In the genomic region with DNA sequence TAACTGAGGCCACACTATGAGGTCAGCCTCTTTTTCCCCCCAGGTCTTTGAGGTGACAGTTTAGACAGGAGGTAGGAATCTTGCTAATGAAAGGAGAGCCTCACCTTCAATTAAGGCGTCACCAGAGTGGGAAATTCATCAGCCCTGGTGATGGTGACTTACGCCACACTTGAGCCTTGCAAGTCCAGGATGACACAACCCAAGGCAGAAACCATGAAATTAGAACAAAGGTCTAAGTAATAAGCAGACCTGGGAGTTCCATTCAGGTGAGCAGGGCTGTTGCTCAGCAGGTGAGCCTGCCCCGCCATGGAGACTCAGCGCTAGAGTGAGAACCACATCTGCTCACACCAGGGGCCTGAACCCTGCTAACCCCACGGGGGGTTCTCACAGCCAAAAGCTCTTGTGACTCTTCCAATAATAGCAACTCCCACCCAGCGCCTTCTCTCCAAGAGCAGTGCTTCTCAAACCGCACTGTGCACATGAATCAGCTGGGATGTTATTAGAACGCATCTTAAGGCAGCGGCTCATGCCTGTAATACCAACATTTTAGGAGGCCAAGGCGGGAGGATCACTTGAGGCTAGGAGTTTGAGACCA, we compare ENCODE assay signal across 2 cellular contexts.
TF ChIP-seq lines count a peak whose summit lies in the region.

No MANE protein-coding gene starts in this region.

TF ChIP-seq in HEK293, 187 proteins besides CTCF, POLR2A, EP300 and RAD21 (continued from another document):
- TF ChIP-seq, protein P1, sequence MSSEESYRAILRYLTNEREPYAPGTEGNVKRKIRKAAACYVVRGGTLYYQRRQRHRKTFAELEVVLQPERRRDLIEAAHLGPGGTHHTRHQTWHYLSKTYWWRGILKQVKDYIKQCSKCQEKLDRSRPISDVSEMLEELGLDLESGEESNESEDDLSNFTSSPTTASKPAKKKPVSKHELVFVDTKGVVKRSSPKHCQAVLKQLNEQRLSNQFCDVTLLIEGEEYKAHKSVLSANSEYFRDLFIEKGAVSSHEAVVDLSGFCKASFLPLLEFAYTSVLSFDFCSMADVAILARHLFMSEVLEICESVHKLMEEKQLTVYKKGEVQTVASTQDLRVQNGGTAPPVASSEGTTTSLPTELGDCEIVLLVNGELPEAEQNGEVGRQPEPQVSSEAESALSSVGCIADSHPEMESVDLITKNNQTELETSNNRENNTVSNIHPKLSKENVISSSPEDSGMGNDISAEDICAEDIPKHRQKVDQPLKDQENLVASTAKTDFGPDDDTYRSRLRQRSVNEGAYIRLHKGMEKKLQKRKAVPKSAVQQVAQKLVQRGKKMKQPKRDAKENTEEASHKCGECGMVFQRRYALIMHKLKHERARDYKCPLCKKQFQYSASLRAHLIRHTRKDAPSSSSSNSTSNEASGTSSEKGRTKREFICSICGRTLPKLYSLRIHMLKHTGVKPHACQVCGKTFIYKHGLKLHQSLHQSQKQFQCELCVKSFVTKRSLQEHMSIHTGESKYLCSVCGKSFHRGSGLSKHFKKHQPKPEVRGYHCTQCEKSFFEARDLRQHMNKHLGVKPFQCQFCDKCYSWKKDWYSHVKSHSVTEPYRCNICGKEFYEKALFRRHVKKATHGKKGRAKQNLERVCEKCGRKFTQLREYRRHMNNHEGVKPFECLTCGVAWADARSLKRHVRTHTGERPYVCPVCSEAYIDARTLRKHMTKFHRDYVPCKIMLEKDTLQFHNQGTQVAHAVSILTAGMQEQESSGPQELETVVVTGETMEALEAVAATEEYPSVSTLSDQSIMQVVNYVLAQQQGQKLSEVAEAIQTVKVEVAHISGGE (tag by site-specific recombination; conservative IDR thresholded peaks at IDR 0.05; ENCODE audit: low read depth): no peak
- TF ChIP-seq HOXC10 (CRISPR knock-in tag; IDR thresholded peaks at IDR 0.05): no peak
- TF ChIP-seq, protein P2, sequence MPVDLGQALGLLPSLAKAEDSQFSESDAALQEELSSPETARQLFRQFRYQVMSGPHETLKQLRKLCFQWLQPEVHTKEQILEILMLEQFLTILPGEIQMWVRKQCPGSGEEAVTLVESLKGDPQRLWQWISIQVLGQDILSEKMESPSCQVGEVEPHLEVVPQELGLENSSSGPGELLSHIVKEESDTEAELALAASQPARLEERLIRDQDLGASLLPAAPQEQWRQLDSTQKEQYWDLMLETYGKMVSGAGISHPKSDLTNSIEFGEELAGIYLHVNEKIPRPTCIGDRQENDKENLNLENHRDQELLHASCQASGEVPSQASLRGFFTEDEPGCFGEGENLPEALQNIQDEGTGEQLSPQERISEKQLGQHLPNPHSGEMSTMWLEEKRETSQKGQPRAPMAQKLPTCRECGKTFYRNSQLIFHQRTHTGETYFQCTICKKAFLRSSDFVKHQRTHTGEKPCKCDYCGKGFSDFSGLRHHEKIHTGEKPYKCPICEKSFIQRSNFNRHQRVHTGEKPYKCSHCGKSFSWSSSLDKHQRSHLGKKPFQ (tag by site-specific recombination; IDR thresholded peaks at IDR 0.05): 0 out of 2 replicates have a peak, but pooled peaks have one; percentile 15
TF ChIP-seq in HEK293: peak in this region for 2.

TF ChIP-seq in Ishikawa, 13 proteins besides CTCF, POLR2A, EP300 and RAD21 (continued from another document):
- TF ChIP-seq, protein P3, sequence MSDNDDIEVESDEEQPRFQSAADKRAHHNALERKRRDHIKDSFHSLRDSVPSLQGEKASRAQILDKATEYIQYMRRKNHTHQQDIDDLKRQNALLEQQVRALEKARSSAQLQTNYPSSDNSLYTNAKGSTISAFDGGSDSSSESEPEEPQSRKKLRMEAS (IDR thresholded peaks at IDR 0.05): 0 out of 2 replicates have a peak, but pooled peaks have one; percentile 23
